ENCODE assay signal across 8 cellular contexts in genomic region chr17:83052241-83052564, GRCh38. TPM values are rescaled to one million over a fixed set of nuclear protein-coding genes. Genes with fewer than 3 reads are reported as not detected.
A peak's percentile ranks its signal among the peaks of the same experiment; 100 is the strongest.
DNase-seq lines count a peak whose midpoint lies in the region; ATAC-seq and TF ChIP-seq lines count a peak whose summit lies in the region.

No MANE protein-coding gene starts in this region.

- H3K27ac ChIP-seq in RWPE1, result peak overlapping the region; percentile 74
- peak overlapping the region; percentile 82 to 87 (median 85) for H3K27ac ChIP-seq in esophagus muscularis mucosa (replicated peaks in 1 of 4)
- H3K27ac ChIP-seq in psoas muscle, result peak overlapping the region; percentile 86

- intact Hi-C loops in esophagus muscularis mucosa (cut with DNase I), result loop anchor here (2.0 kb wide), 1 partner anchor 27 kb away; the partner anchor contains the start of gene METRNL
- intact Hi-C loops in psoas muscle (cut with DNase I), result loop anchor here in 1 of 2 donors (2.0 kb wide), 1 partner anchor 25 kb away; no protein-coding TSS in a partner anchor
- intact Hi-C loops in lower leg skin (cut with DNase I; ENCODE audit: low total_unique reads), result no loop called here

- 60% methylated on average over 1 of the region's 12 CpGs for WGBS in esophagus muscularis mucosa
- WGBS in psoas muscle, 3 donors, result 35 to 41% (median 38%) methylated on average over 11 to 12 of the region's 12 CpGs
- 44 to 48% methylated on average over 4 to 10 of the region's 12 CpGs for WGBS in lower leg skin, 2 donors

- POLR2A ChIA-PET in RWPE1 (lab: Yijun Ruan, JAX; ENCODE audit: low non-redundant PET), result no interaction called here

- no peaks in the 10 kb centered on the region for H3K27me3 ChIP-seq in esophagus muscularis mucosa
- no peaks in the 10 kb centered on the region for H3K27me3 ChIP-seq in psoas muscle (ENCODE audit: insufficient read depth in 3 of 3, low read length in 2 of 3)

- H3K9me3 ChIP-seq in esophagus muscularis mucosa (no peaks in the 10 kb centered on the region), psoas muscle (no peaks in the 10 kb centered on the region)

- peak overlapping the region; percentile 37 for H3K4me3 ChIP-seq in GM12864 (ENCODE audit: low read depth, low read length)
- peak overlapping the region; percentile 76 to 89 (median 84) for H3K4me3 ChIP-seq in esophagus muscularis mucosa
- peak overlapping the region; percentile 80 for H3K4me3 ChIP-seq in psoas muscle
- H3K4me3 ChIP-seq in lower leg skin (ENCODE audit: low read depth, poor library complexity, severe bottlenecking), result no peak overlapping the region

- TF ChIP-seq POLR2A in esophagus muscularis mucosa (IDR thresholded peaks at IDR 0.05; ENCODE audit: low read depth) (no peak), lower leg skin (IDR thresholded peaks at IDR 0.05) (no peak)

- TF ChIP-seq CTCF in GM12864 (IDR thresholded peaks at IDR 0.05; ENCODE audit: low read depth, low read length, missing control alignments) (no peak), RWPE1 (conservative IDR thresholded peaks at IDR 0.05; ENCODE audit: low read depth) (no peak), esophagus muscularis mucosa (IDR thresholded peaks at IDR 0.05) (no peak), psoas muscle (IDR thresholded peaks at IDR 0.05) (no peak), lower leg skin (IDR thresholded peaks at IDR 0.05) (no peak)

- ATAC-seq in psoas muscle (no peak), GM18867 (IDR thresholded peaks at IDR 0.05; ENCODE audit: unreplicated experiment) (no peak)

- CTCF ChIA-PET in RWPE1 (lab: Yijun Ruan, JAX), result no interaction called here

- no peak for DNase-seq in GM12864 (ENCODE audit: low read depth)
- no peak for DNase-seq in RWPE1 (ENCODE audit: low spot score)
- DNase-seq in esophagus muscularis mucosa (ENCODE audit: extremely low spot score), result no peak
- no peak for DNase-seq in psoas muscle
- no peak for DNase-seq in NCI-H2029 (lab: John Stamatoyannopoulos, UW)
- DNase-seq in AG08395 (ENCODE audit: low spot score), result no peak
- DNase-seq in lower leg skin (ENCODE audit: low spot score in 2 of 2), result no peak

- H3K4me1 ChIP-seq in esophagus muscularis mucosa, result peaks cover 28 to 43% (median 31%) of the 10 kb centered on the region in 4 donors
- H3K4me1 ChIP-seq in psoas muscle, result peaks cover 15% of the 10 kb centered on the region

- no peak for TF ChIP-seq EP300 in esophagus muscularis mucosa (IDR thresholded peaks at IDR 0.05)

- H3K36me3 ChIP-seq in esophagus muscularis mucosa, result no peaks in the 10 kb centered on the region
- H3K36me3 ChIP-seq in psoas muscle (ENCODE audit: insufficient read depth in 1 of 2, low read depth in 1 of 2), result peaks cover 0 to 3% of the 10 kb centered on the region in 2 donors

RNA-seq across cellular contexts. Expression of gene METRNL, which starts 27.2 kb away (rescaled TPM):
- total RNA-seq in esophagus muscularis mucosa (100 to 1,000 TPM in 1 of 4 donors, 10 to 100 TPM in 3; 36.5 to 124 (median 61.5) TPM), psoas muscle (10 to 100 TPM in 3 of 4 donors, 1 to 10 TPM in 1; 9.3 to 24.0 (median 11.1) TPM), lower leg skin (100 to 1,000 TPM; 208 to 343 (median 296) TPM)
- polyA plus RNA-seq in psoas muscle, result 10 to 100 TPM in 2 of 3 donors, 1 to 10 TPM in 1; 6.7 to 81.7 (median 12.3) TPM
